14 cellular contexts compared by ENCODE assay signal in the genomic region with DNA sequence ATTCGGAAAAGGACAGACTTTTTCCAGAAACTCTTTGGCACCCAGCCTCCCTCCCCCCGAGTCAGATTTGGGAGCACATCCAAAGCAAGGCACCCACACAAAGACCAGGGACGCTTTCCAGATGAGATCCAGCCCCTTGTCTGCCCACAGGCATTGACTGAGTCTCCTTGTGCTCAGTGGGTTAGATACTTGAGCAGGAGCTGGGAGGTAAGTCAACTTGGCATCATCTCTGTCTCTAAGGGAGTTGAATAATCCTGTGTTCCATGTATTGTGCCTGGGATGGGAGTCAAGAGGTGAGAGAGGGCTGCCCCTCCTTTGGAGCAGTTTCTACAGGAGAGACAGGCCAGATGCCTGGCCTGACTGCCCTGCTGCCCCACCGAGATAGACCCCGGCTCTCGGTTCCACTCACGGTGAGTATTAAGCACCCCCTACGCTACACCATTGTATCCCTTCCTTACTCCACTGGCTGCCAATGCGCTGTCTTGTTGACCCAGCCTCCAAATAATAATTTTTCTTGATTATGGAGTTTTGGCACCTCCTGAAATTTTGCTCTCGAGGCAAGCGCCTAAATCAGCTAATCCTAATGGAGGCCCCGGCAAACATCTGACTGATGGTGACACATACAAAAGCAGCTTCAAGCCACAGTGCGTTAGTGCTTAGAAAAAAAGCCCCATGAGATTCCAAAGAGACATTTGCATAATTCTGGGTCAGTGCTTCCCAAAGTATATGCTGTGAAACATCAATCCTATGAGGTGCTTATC. TPM values are rescaled to one million over a fixed set of nuclear protein-coding genes. Genes with fewer than 3 reads are reported as not detected.
A peak's percentile ranks its signal among the peaks of the same experiment; 100 is the strongest.
DNase-seq lines count a peak whose midpoint lies in the region; TF ChIP-seq lines count a peak whose summit lies in the region.
"Had no signal": no experiment of that assay in that cellular context is flagged by ENCODE, and none has a peak within 500 bp of the region (broad histone marks: within the 10 kb centered on the region; RNA-seq: fewer than 3 reads in every experiment).

No MANE protein-coding gene starts in this region.

- H3K4me3 Mint-ChIP-seq in CD4-positive, alpha-beta memory T cell: no peak overlapping the region
- H3K4me3 Mint-ChIP-seq: activated naive CD4-positive, alpha-beta T cell treated with anti-CD3 and anti-CD28 coated beads, Interleukin-2, amount 10 ng/mL, durations not matched to agents 7 days and 5 days had no signal

- H3K9me3 ChIP-seq in muscle layer of duodenum (ENCODE audit: control insufficient read depth in 1 of 2, low read length in 2 of 2) (no peaks in the 10 kb centered on the region), tibial nerve (no peaks in the 10 kb centered on the region), WERI-Rb-1 (ENCODE audit: severe bottlenecking) (no peaks in the 10 kb centered on the region)
- H3K9me3 ChIP-seq in CD4-positive, alpha-beta memory T cell (ENCODE audit: control insufficient read depth in 1 of 2, low read length in 2 of 2): no peaks in the 10 kb centered on the region

- CTCF ChIA-PET in CD4-positive, alpha-beta memory T cell (lab: Charles Lee; ENCODE audit: partially characterized antibody): no interaction called here

- H3K9me3 Mint-ChIP-seq in CD4-positive, alpha-beta memory T cell: peaks cover 0 to 5% (median 2%) of the 10 kb centered on the region in 8 donors
- H3K9me3 Mint-ChIP-seq: activated naive CD4-positive, alpha-beta T cell treated with anti-CD3 and anti-CD28 coated beads, Interleukin-2, amount 10 ng/mL, durations not matched to agents 7 days and 5 days had no signal

- H3K36me3 ChIP-seq in muscle layer of duodenum (ENCODE audit: control insufficient read depth in 1 of 2, insufficient read depth in 2 of 2, low read length in 2 of 2): no peaks in the 10 kb centered on the region
- H3K36me3 ChIP-seq in tibial nerve: no peaks in the 10 kb centered on the region
- no peaks in the 10 kb centered on the region for H3K36me3 ChIP-seq in CD4-positive, alpha-beta memory T cell (ENCODE audit: insufficient read depth, low read length)
- H3K36me3 ChIP-seq in WERI-Rb-1: no peaks in the 10 kb centered on the region

- no peak overlapping the region for H3K27ac Mint-ChIP-seq in CD4-positive, alpha-beta memory T cell
- H3K27ac Mint-ChIP-seq: activated naive CD4-positive, alpha-beta T cell treated with anti-CD3 and anti-CD28 coated beads, Interleukin-2, amount 10 ng/mL, durations not matched to agents 7 days and 5 days had no signal

- no peaks in the 10 kb centered on the region for H3K4me1 Mint-ChIP-seq in CD4-positive, alpha-beta memory T cell
- H3K4me1 Mint-ChIP-seq: activated naive CD4-positive, alpha-beta T cell treated with anti-CD3 and anti-CD28 coated beads, Interleukin-2, amount 10 ng/mL, durations not matched to agents 7 days and 5 days had no signal

- H3K36me3 Mint-ChIP-seq in CD4-positive, alpha-beta memory T cell: no peaks in the 10 kb centered on the region
- H3K36me3 Mint-ChIP-seq: activated naive CD4-positive, alpha-beta T cell treated with anti-CD3 and anti-CD28 coated beads, Interleukin-2, amount 10 ng/mL, durations not matched to agents 7 days and 5 days had no signal

- TF ChIP-seq POLR2A in tibial nerve (IDR thresholded peaks at IDR 0.05): no peak

- intact Hi-C loops in CD4-positive, alpha-beta memory T cell (cut with micrococcal nuclease): no loop called here

- H3K27me3 ChIP-seq in muscle layer of duodenum (ENCODE audit: low read depth, low read length) (no peaks in the 10 kb centered on the region), tibial nerve (no peaks in the 10 kb centered on the region), WERI-Rb-1 (ENCODE audit: insufficient read depth, low read depth, severe bottlenecking) (no peaks in the 10 kb centered on the region)
- no peaks in the 10 kb centered on the region for H3K27me3 ChIP-seq in CD4-positive, alpha-beta memory T cell (ENCODE audit: insufficient read depth, low read length)

- peaks cover 4 to 10% of the 10 kb centered on the region in 2 donors for H3K4me1 ChIP-seq in muscle layer of duodenum (ENCODE audit: control insufficient read depth in 1 of 2, insufficient read depth in 2 of 2, low read length in 2 of 2)
- H3K4me1 ChIP-seq in tibial nerve: peaks cover 0 to 39% (median 0%) of the 10 kb centered on the region in 4 donors
- no peaks in the 10 kb centered on the region for H3K4me1 ChIP-seq in CD4-positive, alpha-beta memory T cell (ENCODE audit: insufficient read depth, low read length)
- H3K4me1 ChIP-seq: Caco-2 had no signal

- H3K4me3 ChIP-seq in muscle layer of duodenum (ENCODE audit: low read depth in 1 of 2, low read length in 2 of 2): no peak overlapping the region
- no peak overlapping the region for H3K4me3 ChIP-seq in tibial nerve
- no peak overlapping the region for H3K4me3 ChIP-seq in CD4-positive, alpha-beta memory T cell (ENCODE audit: low read length in 2 of 2)
- H3K4me3 ChIP-seq in WERI-Rb-1 (ENCODE audit: low read depth, low read length): no peak overlapping the region

- H3K27ac ChIP-seq in muscle layer of duodenum (ENCODE audit: low read length) (peak overlapping the region; percentile 19), tibial nerve (peak overlapping the region; percentile 24 to 69 (median 54)), WERI-Rb-1 (no peak overlapping the region)
- H3K27ac ChIP-seq in CD4-positive, alpha-beta memory T cell (ENCODE audit: low read depth, low read length): no peak overlapping the region

- TF ChIP-seq CTCF in tibial nerve (IDR thresholded peaks at IDR 0.05) (no peak), WERI-Rb-1 (IDR thresholded peaks at IDR 0.05; ENCODE audit: low read depth, low read length) (no peak)

- H3K27me3 Mint-ChIP-seq in CD4-positive, alpha-beta memory T cell: no peaks in the 10 kb centered on the region

- WGBS in tibial nerve, 2 donors: 46 to 61% methylated on average over 13 of the region's 13 CpGs

- DNase-seq in RPMI7951 (ENCODE audit: low read depth) (peak; percentile 22), fibroblast of peridontal ligament (ENCODE audit: extremely low read depth) (peak; percentile 22), tibial nerve (ENCODE audit: low spot score in 2 of 2) (no peak), WERI-Rb-1 (no peak), retina (no peak), NAMALWA (ENCODE audit: low spot score) (no peak)
- no peak for DNase-seq in CD4-positive, alpha-beta memory T cell
- DNase-seq: activated naive CD4-positive, alpha-beta T cell treated with anti-CD3 and anti-CD28 coated beads, Interleukin-2, amount 10 ng/mL, durations not matched to agents 7 days and 5 days; NCI-H510A; occipital lobe; RPMI8226; stimulated activated CD4-positive, alpha-beta T cell treated with anti-CD3 and anti-CD28 coated beads, Interleukin-4, amount 100 ng/mL, for 4 hours had no signal

- POLR2A ChIA-PET in CD4-positive, alpha-beta memory T cell (lab: Charles Lee; ENCODE audit: partially characterized antibody): no interaction called here

- no peak for TF ChIP-seq EP300 in tibial nerve (IDR thresholded peaks at IDR 0.05)

RNA-seq across cellular contexts. Expression of a gene that starts 29.6 kb away (rescaled TPM):
- 2.9 and 5.7 TPM in 2 replicates for total RNA-seq in RPMI7951 (2014; rRNA removed; shearing (Covaris generic))
- 10 to 100 TPM in 3 of 4 donors, 1 to 10 TPM in 1; 9.6 to 15.6 (median 13.3) TPM for total RNA-seq in tibial nerve
- 10 to 100 TPM; 48.7 to 49.3 TPM for total RNA-seq in CD4-positive, alpha-beta memory T cell
- polyA plus RNA-seq in CD4-positive, alpha-beta memory T cell: 10 to 100 TPM in 1 of 2 donors, 1 to 10 TPM in 1; 2.3 to 14.5 TPM

Comparison
In these comparisons a context has a peak if more than half of its experiments do, and no peak if none do; other contexts are left out.
1. DNase-seq: peak in RPMI7951 (single experiment) and fibroblast of peridontal ligament (single experiment); none in tibial nerve (0 of 2), CD4-positive, alpha-beta memory T cell (0 of 5), WERI-Rb-1 (single experiment), retina (single experiment) and NAMALWA (single experiment).
2. H3K27ac ChIP-seq: peak in muscle layer of duodenum (single experiment) and tibial nerve (4 of 4); none in CD4-positive, alpha-beta memory T cell (single experiment) and WERI-Rb-1 (single experiment).